In the genomic region with DNA sequence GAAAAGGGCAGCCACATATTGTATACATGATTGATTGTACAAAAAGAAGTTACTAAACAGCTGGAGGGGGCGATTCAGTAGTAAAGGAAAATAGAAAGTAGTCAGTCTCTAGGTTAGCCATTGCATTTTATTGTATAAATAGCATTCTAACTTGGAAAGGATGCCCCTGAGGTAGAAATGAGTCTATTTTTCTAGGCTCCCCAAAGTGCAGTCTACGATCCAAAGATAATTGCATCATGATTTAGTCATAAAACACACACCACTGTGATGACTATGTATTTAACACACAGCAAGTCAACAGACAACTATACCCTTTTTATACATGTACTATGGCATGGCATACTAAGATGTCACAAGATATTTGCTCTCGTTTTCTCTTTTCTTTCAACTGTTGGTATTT, we compare ENCODE assay signal across 2 cellular contexts.
TF ChIP-seq lines count a peak whose summit lies in the region.

No MANE protein-coding gene starts in this region.

TF ChIP-seq in HCT116, 20 proteins besides CTCF, POLR2A, EP300 and RAD21 (continued from another document):
- 0 out of 2 replicates have a peak, but pooled peaks have one; percentile 18 for TF ChIP-seq JUND (IDR thresholded peaks at IDR 0.05)
- TF ChIP-seq, protein P1, sequence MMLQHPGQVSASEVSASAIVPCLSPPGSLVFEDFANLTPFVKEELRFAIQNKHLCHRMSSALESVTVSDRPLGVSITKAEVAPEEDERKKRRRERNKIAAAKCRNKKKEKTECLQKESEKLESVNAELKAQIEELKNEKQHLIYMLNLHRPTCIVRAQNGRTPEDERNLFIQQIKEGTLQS (IDR thresholded peaks at IDR 0.05): 0 out of 2 replicates have a peak, but pooled peaks have one; percentile 25
- no peak for TF ChIP-seq EGR1 (IDR thresholded peaks at IDR 0.05; ENCODE audit: low read depth)
- no peak for TF ChIP-seq CEBPB (IDR thresholded peaks at IDR 0.05; ENCODE audit: low read depth)

TF ChIP-seq in endothelial cell of umbilical vein, 7 proteins besides CTCF, POLR2A, EP300 and RAD21:
- TF ChIP-seq JUN (IDR thresholded peaks at IDR 0.05; ENCODE audit: borderline replicate concordance, insufficient read depth, insufficient read length, low read depth) (peak; percentile 25), FOS (IDR thresholded peaks at IDR 0.05; ENCODE audit: borderline replicate concordance, insufficient read depth, low read length) (peak; percentile 16), EZH2 (IDR thresholded peaks at IDR 0.05; ENCODE audit: borderline replicate concordance, low read depth, low read length, severe bottlenecking) (no peak), GATA2 (IDR thresholded peaks at IDR 0.05; ENCODE audit: insufficient read depth, insufficient read length, low read depth, low read length) (no peak), POLR2AphosphoS5 (IDR thresholded peaks at IDR 0.05; ENCODE audit: insufficient read depth, low read depth, low read length) (no peak)
TF ChIP-seq in endothelial cell of umbilical vein: peak in this region for 2.
